ENCODE assay signal across 15 cellular contexts in the genomic region with DNA sequence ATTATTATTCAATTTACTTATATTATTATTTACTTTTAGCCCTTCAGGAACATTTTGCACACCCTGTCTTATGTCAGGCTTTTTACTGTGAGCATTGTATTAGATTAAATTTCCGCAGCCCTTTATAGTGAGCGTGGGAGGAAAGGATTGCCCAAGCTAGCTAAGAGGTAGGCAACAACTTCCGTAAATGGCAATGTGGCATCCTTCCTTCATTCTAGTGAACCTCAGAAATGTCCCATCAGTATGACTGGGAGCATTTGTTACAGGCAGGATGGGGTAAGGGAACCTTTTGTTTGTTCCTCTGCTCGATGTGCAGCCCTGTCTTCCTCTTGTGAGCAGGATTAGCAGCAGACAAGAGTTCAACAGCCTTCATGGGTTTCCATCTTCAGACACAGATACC. TPM values are rescaled to one million over a fixed set of nuclear protein-coding genes. Genes with fewer than 3 reads are reported as not detected.
DNase-seq lines count a peak whose midpoint lies in the region; ATAC-seq and TF ChIP-seq lines count a peak whose summit lies in the region.
"Had no signal": no experiment of that assay in that cellular context is flagged by ENCODE, and none has a peak within 500 bp of the region (broad histone marks: within the 10 kb centered on the region; RNA-seq: fewer than 3 reads in every experiment).

No MANE protein-coding gene starts in this region.

- H3K4me3 ChIP-seq in spleen, result no peak overlapping the region
- no peak overlapping the region for H3K4me3 ChIP-seq in mucosa of descending colon
- H3K4me3 ChIP-seq: esophagus squamous epithelium, SJCRH30 had no signal

- peak overlapping the region; percentile 14 to 93 (median 86) for H3K27ac ChIP-seq in spleen
- H3K27ac ChIP-seq: esophagus squamous epithelium, SJCRH30 had no signal

- H3K9me3 Mint-ChIP-seq in activated naive CD4-positive, alpha-beta T cell treated with anti-CD3 and anti-CD28 coated beads for 36 hours, result peaks cover 2% of the 10 kb centered on the region
- H3K9me3 Mint-ChIP-seq in activated T-helper 1 cell treated with anti-CD3 and anti-CD28 coated beads, Interleukin-12 subunit alpha, Interleukin-12 subunit beta, Interleukin-2, Interleukin-4 antibody, amounts not matched to agents 30 ng/mL and 10 ng/mL and 1 ng/mL, durations not matched to agents 14 hours and 24 hours and 36 hours, result peaks cover 15% of the 10 kb centered on the region

- peaks cover 82% of the 10 kb centered on the region for H3K4me1 Mint-ChIP-seq in activated naive CD4-positive, alpha-beta T cell treated with anti-CD3 and anti-CD28 coated beads for 36 hours (ENCODE audit: low read depth)
- H3K4me1 Mint-ChIP-seq in activated T-helper 1 cell treated with anti-CD3 and anti-CD28 coated beads, Interleukin-12 subunit alpha, Interleukin-12 subunit beta, Interleukin-2, Interleukin-4 antibody, amounts not matched to agents 30 ng/mL and 10 ng/mL and 1 ng/mL, durations not matched to agents 14 hours and 24 hours and 36 hours (ENCODE audit: low read depth), result peaks cover 100% of the 10 kb centered on the region

- H3K36me3 ChIP-seq in spleen (no peaks in the 10 kb centered on the region), mucosa of descending colon (ENCODE audit: low read depth) (no peaks in the 10 kb centered on the region)
- H3K36me3 ChIP-seq: esophagus squamous epithelium, SJCRH30 had no signal

- no peak for ATAC-seq in mucosa of descending colon

- 30 to 41% (median 33%) methylated on average over 4 of the region's 4 CpGs for WGBS in spleen, 5 donors

- no peaks in the 10 kb centered on the region for H3K27me3 Mint-ChIP-seq in activated naive CD4-positive, alpha-beta T cell treated with anti-CD3 and anti-CD28 coated beads for 36 hours (ENCODE audit: low read depth)
- no peaks in the 10 kb centered on the region for H3K27me3 Mint-ChIP-seq in activated T-helper 1 cell treated with anti-CD3 and anti-CD28 coated beads, Interleukin-12 subunit alpha, Interleukin-12 subunit beta, Interleukin-2, Interleukin-4 antibody, amounts not matched to agents 30 ng/mL and 10 ng/mL and 1 ng/mL, durations not matched to agents 14 hours and 24 hours and 36 hours (ENCODE audit: insufficient read depth)

- CTCF ChIA-PET in activated naive CD4-positive, alpha-beta T cell treated with anti-CD3 and anti-CD28 coated beads for 36 hours (lab: Charles Lee), result interaction anchor here (0.6 to 20.7 kb wide), 2 partner anchors 40 to 44 kb away, joined by 3 to 354 read pairs; no protein-coding TSS in a partner anchor

- H3K4me1 ChIP-seq in spleen, result peaks cover 27 to 100% (median 92%) of the 10 kb centered on the region in 6 donors
- H3K4me1 ChIP-seq in mucosa of descending colon (ENCODE audit: low read depth), result no peaks in the 10 kb centered on the region
- H3K4me1 ChIP-seq: SJCRH30 had no signal

- no peaks in the 10 kb centered on the region for H3K27me3 ChIP-seq in spleen (replicated peaks in 1 of 7)
- H3K27me3 ChIP-seq: esophagus squamous epithelium had no signal

- H3K36me3 Mint-ChIP-seq in activated naive CD4-positive, alpha-beta T cell treated with anti-CD3 and anti-CD28 coated beads for 36 hours (ENCODE audit: low read depth), result peaks cover 4% of the 10 kb centered on the region
- H3K36me3 Mint-ChIP-seq in activated T-helper 1 cell treated with anti-CD3 and anti-CD28 coated beads, Interleukin-12 subunit alpha, Interleukin-12 subunit beta, Interleukin-2, Interleukin-4 antibody, amounts not matched to agents 30 ng/mL and 10 ng/mL and 1 ng/mL, durations not matched to agents 14 hours and 24 hours and 36 hours (ENCODE audit: low read depth), result peaks cover 19% of the 10 kb centered on the region

- intact Hi-C loops in activated naive CD4-positive, alpha-beta T cell treated with anti-CD3 and anti-CD28 coated beads for 36 hours (cut with micrococcal nuclease), result loop anchor here (2.0 kb wide), 1 partner anchor 14 kb away; no protein-coding TSS in a partner anchor
- intact Hi-C loops in activated T-helper 1 cell treated with anti-CD3 and anti-CD28 coated beads, Interleukin-12 subunit alpha, Interleukin-12 subunit beta, Interleukin-2, Interleukin-4 antibody, amounts not matched to agents 30 ng/mL and 10 ng/mL and 1 ng/mL, durations not matched to agents 14 hours and 24 hours and 36 hours (cut with micrococcal nuclease), result loop anchor here (10.0 kb wide), 1 partner anchor 1058 kb away; the partner anchor contains the start of gene SREK1
- intact Hi-C loops in spleen (cut with DNase I; ENCODE audit: low total_unique reads) (loop anchor here (10.0 kb wide), 1 partner anchor 218 kb away; no protein-coding TSS in a partner anchor), mucosa of descending colon (cut with DNase I, micrococcal nuclease) (no loop called here)

- TF ChIP-seq CTCF in spleen (IDR thresholded peaks at IDR 0.05 in 8 of 11, conservative IDR thresholded peaks at IDR 0.05 in 3 of 11), result no peak
- no peak for TF ChIP-seq CTCF in mucosa of descending colon (IDR thresholded peaks at IDR 0.05)

- H3K4me3 Mint-ChIP-seq in activated naive CD4-positive, alpha-beta T cell treated with anti-CD3 and anti-CD28 coated beads for 36 hours, result no peak overlapping the region
- H3K4me3 Mint-ChIP-seq in activated T-helper 1 cell treated with anti-CD3 and anti-CD28 coated beads, Interleukin-12 subunit alpha, Interleukin-12 subunit beta, Interleukin-2, Interleukin-4 antibody, amounts not matched to agents 30 ng/mL and 10 ng/mL and 1 ng/mL, durations not matched to agents 14 hours and 24 hours and 36 hours, result peak overlapping the region; percentile 45

- TF ChIP-seq POLR2A in spleen (IDR thresholded peaks at IDR 0.05), result no peak

- peaks cover 0 to 17% (median 0%) of the 10 kb centered on the region in 8 donors for H3K9me3 ChIP-seq in spleen
- no peaks in the 10 kb centered on the region for H3K9me3 ChIP-seq in mucosa of descending colon
- H3K9me3 ChIP-seq: esophagus squamous epithelium, SJCRH30 had no signal

- DNase-seq in activated naive CD4-positive, alpha-beta T cell treated with anti-CD3 and anti-CD28 coated beads for 36 hours, result peak; percentile 35
- no peak for DNase-seq in activated naive CD4-positive, alpha-beta T cell treated with Interleukin-2 at 50 U/mL for 16 hours
- peak; percentile 33 for DNase-seq in NAMALWA (ENCODE audit: low spot score)
- no peak for DNase-seq in activated T-helper 1 cell treated with anti-CD3 and anti-CD28 coated beads, Interleukin-12 subunit alpha, Interleukin-12 subunit beta, Interleukin-2, Interleukin-4 antibody, amounts not matched to agents 30 ng/mL and 10 ng/mL and 1 ng/mL, durations not matched to agents 14 hours and 24 hours and 36 hours (ENCODE audit: low spot score)
- no peak for DNase-seq in spleen
- no peak for DNase-seq in SHP77 treated with DMSO at 0.1 percent for 48 hours (lab: John Stamatoyannopoulos, UW)
- no peak for DNase-seq in activated T-cell treated with anti-CD3 and anti-CD28 coated beads for 4 hours
- no peak for DNase-seq in mucosa of descending colon
- DNase-seq: activated CD4-positive, CD25-positive, alpha-beta regulatory T cell treated with anti-CD3 and anti-CD28 coated beads, Interleukin-2, amount 50 U/mL, for 72 hours; esophagus squamous epithelium; NCI-H1092; SJCRH30; stimulated activated CD4-positive, alpha-beta T cell treated with anti-CD3 and anti-CD28 coated beads, Interleukin-2, amount 100 ng/mL, for 24 hours had no signal

- H3K27ac Mint-ChIP-seq in activated naive CD4-positive, alpha-beta T cell treated with anti-CD3 and anti-CD28 coated beads for 36 hours, result peak overlapping the region; percentile 69
- peak overlapping the region; percentile 82 for H3K27ac Mint-ChIP-seq in activated T-helper 1 cell treated with anti-CD3 and anti-CD28 coated beads, Interleukin-12 subunit alpha, Interleukin-12 subunit beta, Interleukin-2, Interleukin-4 antibody, amounts not matched to agents 30 ng/mL and 10 ng/mL and 1 ng/mL, durations not matched to agents 14 hours and 24 hours and 36 hours

RNA-seq across cellular contexts. Expression of gene CD180, which starts 6.2 kb away (rescaled TPM):
- total RNA-seq in activated naive CD4-positive, alpha-beta T cell treated with anti-CD3 and anti-CD28 coated beads for 36 hours, result not detected
- total RNA-seq in activated T-helper 1 cell treated with anti-CD3 and anti-CD28 coated beads, Interleukin-12 subunit alpha, Interleukin-12 subunit beta, Interleukin-2, Interleukin-4 antibody, amounts not matched to agents 30 ng/mL and 10 ng/mL and 1 ng/mL, durations not matched to agents 14 hours and 24 hours and 36 hours, result 0.54 and 1.4 TPM in 2 replicates
- 10 to 100 TPM; 20.6 to 39.2 (median 27.4) TPM for total RNA-seq in spleen
- 10 to 100 TPM; 11.6 to 17.9 (median 14.6) TPM for polyA plus RNA-seq in spleen
- 1 to 10 TPM in 2 of 3 donors, under 1 TPM in 1; 0.87 to 1.4 (median 1.3) TPM for total RNA-seq in mucosa of descending colon
- total RNA-seq: Daoy, H1, SJCRH30 had no signal
- polyA plus RNA-seq: H1 had no signal

Comparison
In these comparisons a context has a peak if more than half of its experiments do, and no peak if none do; other contexts are left out.
1. DNase-seq: peak in activated naive CD4-positive, alpha-beta T cell treated with anti-CD3 and anti-CD28 coated beads for 36 hours (single experiment) and NAMALWA (single experiment); none in activated naive CD4-positive, alpha-beta T cell treated with Interleukin-2 at 50 U/mL for 16 hours (single experiment), activated T-helper 1 cell treated with anti-CD3 and anti-CD28 coated beads, Interleukin-12 subunit alpha, Interleukin-12 subunit beta, Interleukin-2, Interleukin-4 antibody, amounts not matched to agents 30 ng/mL and 10 ng/mL and 1 ng/mL, durations not matched to agents 14 hours and 24 hours and 36 hours (single experiment), spleen (single experiment), SHP77 treated with DMSO at 0.1 percent for 48 hours (single experiment), activated T-cell treated with anti-CD3 and anti-CD28 coated beads for 4 hours (single experiment) and mucosa of descending colon (0 of 3).
2. intact Hi-C loops: an anchor here in activated naive CD4-positive, alpha-beta T cell treated with anti-CD3 and anti-CD28 coated beads for 36 hours (2.0 kb wide), activated T-helper 1 cell treated with anti-CD3 and anti-CD28 coated beads, Interleukin-12 subunit alpha, Interleukin-12 subunit beta, Interleukin-2, Interleukin-4 antibody, amounts not matched to agents 30 ng/mL and 10 ng/mL and 1 ng/mL, durations not matched to agents 14 hours and 24 hours and 36 hours (10.0 kb wide) and spleen (10.0 kb wide); none called in mucosa of descending colon.